20 cellular contexts compared by ENCODE assay signal in the genomic region with DNA sequence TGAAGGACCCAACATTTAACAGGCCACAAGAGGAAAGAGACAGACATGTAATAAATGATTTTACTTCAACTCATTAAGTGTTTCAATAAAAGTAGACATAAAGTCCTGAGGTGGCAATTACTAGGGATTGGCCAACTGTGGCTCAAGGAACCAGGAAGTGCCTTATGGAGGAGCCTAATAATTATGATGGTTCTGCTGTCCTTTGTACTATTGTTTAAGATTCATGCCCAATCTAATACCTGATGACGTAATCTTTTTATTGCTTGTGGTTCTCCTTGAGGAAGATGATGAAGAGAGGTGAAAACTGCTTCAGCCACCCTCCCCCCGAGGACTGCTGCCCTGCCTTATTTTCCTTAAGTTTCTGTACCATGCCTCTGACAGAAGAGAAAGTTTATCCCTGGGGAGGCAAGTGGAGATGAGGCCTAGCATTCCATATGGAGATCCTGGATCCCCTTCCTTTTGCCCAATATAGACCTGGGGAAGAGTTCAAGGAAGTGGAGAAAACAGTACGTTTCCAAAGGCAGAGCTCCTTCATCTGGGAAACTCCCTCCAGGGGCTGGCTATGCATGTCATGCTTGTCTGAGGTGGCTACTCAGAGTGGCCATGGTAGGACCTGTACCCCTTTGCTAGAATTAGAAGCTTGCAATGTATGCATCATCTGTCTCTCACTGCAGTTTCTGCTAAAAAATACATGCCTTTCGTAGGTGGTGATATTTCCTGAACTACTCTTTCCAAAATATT. TPM values are rescaled to one million over a fixed set of nuclear protein-coding genes. Genes with fewer than 3 reads are reported as not detected.
"Had no signal": no experiment of that assay in that cellular context is flagged by ENCODE, and none has a peak within 500 bp of the region (broad histone marks: within the 10 kb centered on the region; RNA-seq: fewer than 3 reads in every experiment).

No MANE protein-coding gene starts in this region.

- H3K4me1 ChIP-seq: suprapubic skin, vagina had no signal

- H3K36me3 Mint-ChIP-seq: activated naive CD8-positive, alpha-beta T cell treated with anti-CD3 and anti-CD28 coated beads for 36 hours; naive B cell; T-cell; WTC11 had no signal

- H3K36me3 ChIP-seq: suprapubic skin, vagina had no signal

- ATAC-seq: activated CD8-positive, alpha-beta T cell treated with anti-CD3 and anti-CD28 coated beads for 36 hours; activated T-helper 17 cell treated with anti-CD3 and anti-CD28 coated beads, Interleukin-2, amount 50 U/mL, for 72 hours; T-cell; WTC11 had no signal

- H3K27ac Mint-ChIP-seq: activated CD4-positive, alpha-beta T cell treated with anti-CD3 and anti-CD28 coated beads, Interleukin-2, amount 10 ng/mL, durations not matched to agents 24 days and 14 days; activated CD8-positive, alpha-beta T cell treated with anti-CD3 and anti-CD28 coated beads for 36 hours; activated naive CD8-positive, alpha-beta T cell treated with anti-CD3 and anti-CD28 coated beads for 36 hours; activated T-helper 17 cell treated with anti-CD3 and anti-CD28 coated beads, Interleukin-2, amount 50 U/mL, for 72 hours; endodermal cell; naive B cell; stimulated activated naive CD8-positive, alpha-beta T cell treated with anti-CD3 and anti-CD28 coated beads, Interleukin-15, Interleukin-2, amounts not matched to agents 100 ng/mL and 50 ng/mL, for 24 hours; T-cell; WTC11 had no signal

- H3K27ac ChIP-seq: suprapubic skin, vagina had no signal

- H3K4me3 ChIP-seq: suprapubic skin, vagina had no signal

- H3K27me3 ChIP-seq: suprapubic skin, vagina had no signal

- H3K9me3 ChIP-seq: suprapubic skin, vagina had no signal

- H3K27me3 Mint-ChIP-seq: activated CD4-positive, alpha-beta T cell treated with anti-CD3 and anti-CD28 coated beads, Interleukin-2, amount 10 ng/mL, durations not matched to agents 24 days and 14 days; activated CD8-positive, alpha-beta T cell treated with anti-CD3 and anti-CD28 coated beads for 36 hours; activated naive CD8-positive, alpha-beta T cell treated with anti-CD3 and anti-CD28 coated beads for 36 hours; activated T-helper 17 cell treated with anti-CD3 and anti-CD28 coated beads, Interleukin-2, amount 50 U/mL, for 72 hours; naive B cell; stimulated activated naive CD8-positive, alpha-beta T cell treated with anti-CD3 and anti-CD28 coated beads, Interleukin-15, Interleukin-2, amounts not matched to agents 100 ng/mL and 50 ng/mL, for 24 hours; T-cell had no signal

- H3K4me1 Mint-ChIP-seq: activated CD4-positive, alpha-beta T cell treated with anti-CD3 and anti-CD28 coated beads, Interleukin-2, amount 10 ng/mL, durations not matched to agents 24 days and 14 days; activated naive CD8-positive, alpha-beta T cell treated with anti-CD3 and anti-CD28 coated beads for 36 hours; activated T-helper 17 cell treated with anti-CD3 and anti-CD28 coated beads, Interleukin-2, amount 50 U/mL, for 72 hours; endodermal cell; naive B cell; T-cell; WTC11 had no signal

- H3K4me3 Mint-ChIP-seq: activated CD4-positive, alpha-beta T cell treated with anti-CD3 and anti-CD28 coated beads, Interleukin-2, amount 10 ng/mL, durations not matched to agents 24 days and 14 days; activated CD8-positive, alpha-beta T cell treated with anti-CD3 and anti-CD28 coated beads for 36 hours; activated naive CD8-positive, alpha-beta T cell treated with anti-CD3 and anti-CD28 coated beads for 36 hours; activated T-helper 17 cell treated with anti-CD3 and anti-CD28 coated beads, Interleukin-2, amount 50 U/mL, for 72 hours; endodermal cell; naive B cell; neural crest cell; stimulated activated naive CD8-positive, alpha-beta T cell treated with anti-CD3 and anti-CD28 coated beads, Interleukin-15, Interleukin-2, amounts not matched to agents 100 ng/mL and 50 ng/mL, for 24 hours; T-cell; WTC11 had no signal

- DNase-seq: activated CD4-positive, alpha-beta T cell treated with anti-CD3 and anti-CD28 coated beads, Interleukin-2, amount 10 ng/mL, durations not matched to agents 24 days and 14 days; activated CD8-positive, alpha-beta T cell treated with anti-CD3 and anti-CD28 coated beads for 36 hours; activated naive CD4-positive, alpha-beta T cell; activated naive CD8-positive, alpha-beta T cell treated with anti-CD3 and anti-CD28 coated beads for 36 hours; activated T-cell treated with anti-CD3 and anti-CD28 coated beads, Interleukin-2, amount 50 U/mL, for 1 hour; amniotic stem cell; central memory CD4-positive, alpha-beta T cell; endodermal cell; erythroblast; kidney glomerular epithelial cell; midbrain; naive B cell; T-cell; trophoblast cell had no signal

- H3K9me3 Mint-ChIP-seq: activated naive CD8-positive, alpha-beta T cell treated with anti-CD3 and anti-CD28 coated beads for 36 hours; endodermal cell; WTC11 had no signal

RNA-seq across cellular contexts. Expression of a gene that starts 56.8 kb away (rescaled TPM):
- total RNA-seq: activated CD8-positive, alpha-beta T cell treated with anti-CD3 and anti-CD28 coated beads for 36 hours; activated T-helper 17 cell treated with anti-CD3 and anti-CD28 coated beads, Interleukin-2, amount 50 U/mL, for 72 hours had no signal
